In the genomic region with DNA sequence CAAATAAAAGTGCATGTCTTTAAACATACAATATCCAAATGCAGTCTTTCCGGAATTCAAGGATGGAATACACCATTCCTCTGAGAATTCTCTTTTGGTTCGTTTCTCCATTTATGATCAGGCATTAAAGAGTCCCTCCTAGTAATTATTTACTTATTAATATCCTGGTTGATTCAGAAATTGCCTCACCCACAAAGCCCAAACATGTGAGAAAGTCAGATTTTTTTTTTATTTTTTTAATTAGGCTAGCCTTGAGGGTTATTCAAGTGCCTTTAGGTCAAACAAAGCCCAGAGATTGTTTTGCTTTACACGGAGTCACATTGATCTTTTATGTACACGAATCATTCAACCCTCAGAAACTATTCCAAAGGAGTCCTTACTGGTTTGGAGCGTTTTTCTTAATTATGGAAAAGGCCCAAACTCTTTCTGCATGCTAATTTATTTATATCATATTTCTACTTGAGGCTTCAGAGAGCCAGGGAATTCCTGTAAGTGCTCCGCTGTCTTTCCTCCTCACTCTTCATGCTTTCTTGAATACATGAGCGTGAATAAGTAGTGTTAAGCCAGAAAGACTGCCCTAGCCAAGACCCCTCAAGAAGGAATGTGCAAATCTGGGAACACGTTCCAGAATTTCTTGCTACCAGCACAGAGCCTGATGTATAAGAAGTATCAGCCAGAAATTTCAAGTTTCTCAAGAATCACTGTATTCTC, we compare ENCODE assay signal across 12 cellular contexts. TPM values are rescaled to one million over a fixed set of nuclear protein-coding genes. Genes with fewer than 3 reads are reported as not detected.
"Had no signal": no experiment of that assay in that cellular context is flagged by ENCODE, and none has a peak within 500 bp of the region (broad histone marks: within the 10 kb centered on the region; RNA-seq: fewer than 3 reads in every experiment).

No MANE protein-coding gene starts in this region.

- H3K27me3 ChIP-seq: ascending aorta, neutrophil, SJSA1 had no signal

- H3K4me1 ChIP-seq: ascending aorta had no signal

- H3K27ac ChIP-seq: ascending aorta, neutrophil, SJSA1, thoracic aorta had no signal

- H3K4me3 ChIP-seq: ascending aorta, SJSA1, thoracic aorta had no signal

- DNase-seq: activated CD4-positive, alpha-beta memory T cell treated with anti-CD3 and anti-CD28 coated beads for 36 hours; activated CD4-positive, alpha-beta T cell treated with anti-CD3 and anti-CD28 coated beads for 1 hour; activated naive CD4-positive, alpha-beta T cell treated with Interleukin-2 at 50 U/mL for 16 hours; activated naive CD8-positive, alpha-beta T cell treated with anti-CD3 and anti-CD28 coated beads, Interleukin-2, amount 50 U/mL, for 24 hours; kidney; stimulated activated CD4-positive, alpha-beta T cell treated with anti-CD3 and anti-CD28 coated beads, Interleukin-4, amount 100 ng/mL, for 4 hours; stimulated activated naive CD8-positive, alpha-beta T cell treated with anti-CD3 and anti-CD28 coated beads, Interleukin-15, amount 100 ng/mL, for 72 hours had no signal

- H3K9me3 ChIP-seq: ascending aorta, SJSA1, thoracic aorta had no signal

- H3K36me3 ChIP-seq: ascending aorta, neutrophil, SJSA1, thoracic aorta had no signal

- ATAC-seq: activated naive CD8-positive, alpha-beta T cell treated with anti-CD3 and anti-CD28 coated beads, Interleukin-2, amount 50 U/mL, for 24 hours; stimulated activated naive CD8-positive, alpha-beta T cell treated with anti-CD3 and anti-CD28 coated beads, Interleukin-15, amount 100 ng/mL, for 72 hours had no signal

RNA-seq across cellular contexts. Expression of a gene that starts 6.5 kb away (rescaled TPM):
- total RNA-seq: activated CD4-positive, alpha-beta memory T cell treated with anti-CD3 and anti-CD28 coated beads for 36 hours; activated T-helper 1 cell treated with anti-CD3 and anti-CD28 coated beads, Interleukin-12 subunit alpha, Interleukin-12 subunit beta, Interleukin-2, Interleukin-4 antibody, amounts not matched to agents 30 ng/mL and 10 ng/mL and 1 ng/mL, durations not matched to agents 14 hours and 24 hours and 36 hours; SJSA1 had no signal
